In genomic region chr15:47768730-47769129, GRCh38 we compare ENCODE assay signal across 23 cellular contexts. TPM values are rescaled to one million over a fixed set of nuclear protein-coding genes. Genes with fewer than 3 reads are reported as not detected.
A peak's percentile ranks its signal among the peaks of the same experiment; 100 is the strongest.
DNase-seq lines count a peak whose midpoint lies in the region; TF ChIP-seq lines count a peak whose summit lies in the region.
"Had no signal": no experiment of that assay in that cellular context is flagged by ENCODE, and none has a peak within 500 bp of the region (broad histone marks: within the 10 kb centered on the region; RNA-seq: fewer than 3 reads in every experiment).

No MANE protein-coding gene starts in this region.

- H3K36me3 Mint-ChIP-seq in glutamatergic neuron (ENCODE audit: unreplicated experiment) = peaks cover 55% of the 10 kb centered on the region
- H3K36me3 Mint-ChIP-seq: CD4-positive, alpha-beta memory T cell; IgD-negative memory B cell had no signal

- 28% methylated on average over 6 of the region's 6 CpGs for WGBS in smooth muscle cell (ENCODE audit: low lambda C conversion rate)

- POLR2A ChIA-PET in HEK293T (lab: Yijun Ruan, JAX) = no interaction called here

- H3K27ac ChIP-seq in smooth muscle cell (ENCODE audit: low read depth) = peak overlapping the region; percentile 71
- H3K27ac ChIP-seq: GM23248, HL-60, KMS-11, SK-N-MC had no signal

- peaks cover 16% of the 10 kb centered on the region for H3K4me1 ChIP-seq in smooth muscle cell (ENCODE audit: low read depth)
- H3K4me1 ChIP-seq: Caco-2 had no signal

- no peaks in the 10 kb centered on the region for H3K79me2 ChIP-seq in smooth muscle cell (ENCODE audit: low read depth)

- H3K4me3 ChIP-seq in smooth muscle cell = no peak overlapping the region
- H3K4me3 ChIP-seq: GM23248, SK-N-MC had no signal

- CTCF ChIA-PET in HEK293T (lab: Yijun Ruan, JAX) = no interaction called here

- peaks cover 25% of the 10 kb centered on the region for H3K36me3 ChIP-seq in smooth muscle cell (ENCODE audit: low read depth)

- peaks cover 36% of the 10 kb centered on the region for H3K4me1 Mint-ChIP-seq in glutamatergic neuron (ENCODE audit: low read depth, unreplicated experiment)
- H3K4me1 Mint-ChIP-seq: CD4-positive, alpha-beta memory T cell; IgD-negative memory B cell had no signal

- H3K27ac Mint-ChIP-seq in glutamatergic neuron (ENCODE audit: unreplicated experiment) = no peak overlapping the region
- H3K27ac Mint-ChIP-seq: CD4-positive, alpha-beta memory T cell; H9; IgD-negative memory B cell had no signal

- DNase-seq in HEK293T (ENCODE audit: extremely low spot score) (peak; percentile 12), NCI-H226 (peak; percentile 21), left kidney (ENCODE audit: low read depth, low spot score) (peak; percentile 47), smooth muscle cell (lab: John Stamatoyannopoulos, UW; ENCODE audit: unreplicated experiment) (no peak), GOT3 (lab: John Stamatoyannopoulos, UW) (no peak), glutamatergic neuron (no peak)
- no peak for DNase-seq in activated CD4-positive, alpha-beta T cell treated with anti-CD3 and anti-CD28 coated beads for 4 hours
- DNase-seq: C1 segment of cervical spinal cord; Caco-2; CD4-positive, alpha-beta memory T cell; GM23248; H9; MM.1S; NCI-H1694; NCI-H2029 treated with DMSO at 0.1 percent for 48 hours; NCI-H446; NCI-H524 treated with DMSO at 0.1 percent for 48 hours; NCI-H774; SIG-M5 had no signal

- peaks cover 34% of the 10 kb centered on the region for H3K9me3 Mint-ChIP-seq in glutamatergic neuron (ENCODE audit: unreplicated experiment)

- no peaks in the 10 kb centered on the region for H3K9me3 ChIP-seq in smooth muscle cell (replicated peaks; ENCODE audit: low read depth)
- H3K9me3 ChIP-seq: Caco-2 had no signal

- H3K27me3 Mint-ChIP-seq in glutamatergic neuron (ENCODE audit: unreplicated experiment) = peaks cover 25% of the 10 kb centered on the region

- H4K20me1 ChIP-seq in smooth muscle cell (ENCODE audit: low read depth) = peaks cover 6% of the 10 kb centered on the region

- no peak overlapping the region for H2AFZ ChIP-seq in smooth muscle cell (ENCODE audit: low read depth)
- H2AFZ ChIP-seq: GM23248 had no signal

- TF ChIP-seq CTCF in smooth muscle cell (IDR thresholded peaks at IDR 0.05; ENCODE audit: borderline replicate concordance, insufficient read depth, poor library complexity, severe bottlenecking) = no peak
- TF ChIP-seq CTCF in glutamatergic neuron (IDR thresholded peaks at IDR 0.05; ENCODE audit: partially characterized antibody, unreplicated experiment) = no peak

- peak overlapping the region; percentile 72 for H3K4me2 ChIP-seq in smooth muscle cell
- H3K4me2 ChIP-seq: KMS-11 had no signal

- no peaks in the 10 kb centered on the region for H3K27me3 ChIP-seq in smooth muscle cell (ENCODE audit: low read depth)

- H3K4me3 Mint-ChIP-seq in glutamatergic neuron (ENCODE audit: unreplicated experiment) = no peak overlapping the region
- H3K4me3 Mint-ChIP-seq: CD4-positive, alpha-beta memory T cell; H9; IgD-negative memory B cell had no signal

- H3K9ac ChIP-seq in smooth muscle cell (ENCODE audit: low read depth) = no peak overlapping the region
- H3K9ac ChIP-seq: GM23248, KMS-11 had no signal

- peaks cover 5% of the 10 kb centered on the region for H3F3A ChIP-seq in smooth muscle cell (ENCODE audit: low read depth)

TF ChIP-seq in HEK293T, 16 proteins besides CTCF, POLR2A, EP300 and RAD21:
- TF ChIP-seq SUZ12 (IDR thresholded peaks at IDR 0.05) (no peak), L3MBTL2 (conservative IDR thresholded peaks at IDR 0.05) (no peak), TARDBP (IDR thresholded peaks at IDR 0.05) (no peak), LEF1 (IDR thresholded peaks at IDR 0.05; ENCODE audit: borderline replicate concordance) (no peak), CTBP1 (IDR thresholded peaks at IDR 0.05; ENCODE audit: borderline replicate concordance) (no peak), FOXK2 (IDR thresholded peaks at IDR 0.05) (no peak), FOXA1 (IDR thresholded peaks at IDR 0.05) (no peak), FOXM1 (IDR thresholded peaks at IDR 0.05; ENCODE audit: borderline replicate concordance) (no peak), ARNT (IDR thresholded peaks at IDR 0.05) (no peak), ELF4 (IDR thresholded peaks at IDR 0.05) (no peak), ZNF384 (IDR thresholded peaks at IDR 0.05) (no peak), NFRKB (IDR thresholded peaks at IDR 0.05) (no peak), HDGF (IDR thresholded peaks at IDR 0.05; ENCODE audit: borderline replicate concordance) (no peak), BHLHE40 (IDR thresholded peaks at IDR 0.05; ENCODE audit: borderline replicate concordance) (no peak), SP1 (IDR thresholded peaks at IDR 0.05) (no peak), PKNOX1 (IDR thresholded peaks at IDR 0.05) (no peak)

RNA-seq across cellular contexts. Expression of gene SEMA6D, which starts 51.4 kb away (rescaled TPM):
- total RNA-seq in smooth muscle cell (44.9 and 63.6 TPM in 2 replicates), glutamatergic neuron (ENCODE audit: unreplicated experiment) (255 TPM)
- polyA plus RNA-seq in smooth muscle cell = 31.4 and 32.4 TPM in 2 replicates
- total RNA-seq: CD4-positive, alpha-beta memory T cell had no signal
- polyA plus RNA-seq: CD4-positive, alpha-beta memory T cell; IgD-negative memory B cell had no signal

Comparison
In these comparisons a context has a peak if more than half of its experiments do, and no peak if none do; other contexts are left out.
1. DNase-seq: peak in HEK293T (single experiment), NCI-H226 (single experiment) and left kidney (single experiment); none in smooth muscle cell (single experiment), GOT3 (single experiment), activated CD4-positive, alpha-beta T cell treated with anti-CD3 and anti-CD28 coated beads for 4 hours (0 of 2) and glutamatergic neuron (single experiment).